ENCODE assay signal across 7 cellular contexts in genomic region chr18:71233177-71233576, GRCh38.
"Had no signal": no experiment of that assay in that cellular context is flagged by ENCODE, and none has a peak within 500 bp of the region (broad histone marks: within the 10 kb centered on the region; RNA-seq: fewer than 3 reads in every experiment).

No MANE protein-coding gene starts in this region.

- ATAC-seq: K562 had no signal

- H3K27ac ChIP-seq: HL-60, KMS-11 had no signal

- FAIRE-seq: HTR-8/SVneo, K562 had no signal

- H3K4me3 ChIP-seq: K562 had no signal

- DNase-seq: IMR-90, KBM-7, KG1 had no signal

- H3K9ac ChIP-seq: KMS-11 had no signal

- H3K4me2 ChIP-seq: KMS-11 had no signal
